Comparison of ENCODE assay signal across 1 cellular context in genomic region chr2:203014456-203015199, GRCh38.
TF ChIP-seq lines count a peak whose summit lies in the region.

Gene NBEAL1 (plus strand): TSS chr2:203014875. CDS start chr2:203016385, 1,510 bp downstream.

TF ChIP-seq in SK-N-SH, 30 proteins besides CTCF, POLR2A, EP300 and RAD21 (continued from another document):
- peak; percentile 68 for TF ChIP-seq MXI1 (IDR thresholded peaks at IDR 0.05; ENCODE audit: low read depth, low read length)
- TF ChIP-seq YY1 (IDR thresholded peaks at IDR 0.05; ENCODE audit: low read depth): 0 out of 2 replicates have a peak, but pooled peaks have one; percentile 7
- no peak for TF ChIP-seq RXRA (IDR thresholded peaks at IDR 0.05; ENCODE audit: borderline replicate concordance, low read depth)
- TF ChIP-seq PBX3 (IDR thresholded peaks at IDR 0.05): no peak; the same call in 1 of the 2 replicates
- TF ChIP-seq, protein P1, sequence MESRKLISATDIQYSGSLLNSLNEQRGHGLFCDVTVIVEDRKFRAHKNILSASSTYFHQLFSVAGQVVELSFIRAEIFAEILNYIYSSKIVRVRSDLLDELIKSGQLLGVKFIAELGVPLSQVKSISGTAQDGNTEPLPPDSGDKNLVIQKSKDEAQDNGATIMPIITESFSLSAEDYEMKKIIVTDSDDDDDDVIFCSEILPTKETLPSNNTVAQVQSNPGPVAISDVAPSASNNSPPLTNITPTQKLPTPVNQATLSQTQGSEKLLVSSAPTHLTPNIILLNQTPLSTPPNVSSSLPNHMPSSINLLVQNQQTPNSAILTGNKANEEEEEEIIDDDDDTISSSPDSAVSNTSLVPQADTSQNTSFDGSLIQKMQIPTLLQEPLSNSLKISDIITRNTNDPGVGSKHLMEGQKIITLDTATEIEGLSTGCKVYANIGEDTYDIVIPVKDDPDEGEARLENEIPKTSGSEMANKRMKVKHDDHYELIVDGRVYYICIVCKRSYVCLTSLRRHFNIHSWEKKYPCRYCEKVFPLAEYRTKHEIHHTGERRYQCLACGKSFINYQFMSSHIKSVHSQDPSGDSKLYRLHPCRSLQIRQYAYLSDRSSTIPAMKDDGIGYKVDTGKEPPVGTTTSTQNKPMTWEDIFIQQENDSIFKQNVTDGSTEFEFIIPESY (IDR thresholded peaks at IDR 0.05; ENCODE audit: borderline replicate concordance, low read depth): no peak
- no peak for TF ChIP-seq ELF1 (IDR thresholded peaks at IDR 0.05)
- TF ChIP-seq CHD2 (IDR thresholded peaks at IDR 0.05; ENCODE audit: low read length, partially characterized antibody): peak; percentile 42
- TF ChIP-seq SIN3A (IDR thresholded peaks at IDR 0.05; ENCODE audit: borderline replicate concordance, low read depth, low read length): 0 out of 2 replicates have a peak, but pooled peaks have one; percentile 54
- TF ChIP-seq FOSL2 (IDR thresholded peaks at IDR 0.05; ENCODE audit: borderline replicate concordance, low read depth): peak; percentile 76; the same call in 1 of the 2 replicates
- no peak for TF ChIP-seq SMC3 (IDR thresholded peaks at IDR 0.05; ENCODE audit: low read depth, low read length)
- no peak for TF ChIP-seq TCF12 (IDR thresholded peaks at IDR 0.05)
- TF ChIP-seq FOXM1 (IDR thresholded peaks at IDR 0.05; ENCODE audit: low read depth): no peak
